Comparison of ENCODE assay signal across 2 cellular contexts in the genomic region with DNA sequence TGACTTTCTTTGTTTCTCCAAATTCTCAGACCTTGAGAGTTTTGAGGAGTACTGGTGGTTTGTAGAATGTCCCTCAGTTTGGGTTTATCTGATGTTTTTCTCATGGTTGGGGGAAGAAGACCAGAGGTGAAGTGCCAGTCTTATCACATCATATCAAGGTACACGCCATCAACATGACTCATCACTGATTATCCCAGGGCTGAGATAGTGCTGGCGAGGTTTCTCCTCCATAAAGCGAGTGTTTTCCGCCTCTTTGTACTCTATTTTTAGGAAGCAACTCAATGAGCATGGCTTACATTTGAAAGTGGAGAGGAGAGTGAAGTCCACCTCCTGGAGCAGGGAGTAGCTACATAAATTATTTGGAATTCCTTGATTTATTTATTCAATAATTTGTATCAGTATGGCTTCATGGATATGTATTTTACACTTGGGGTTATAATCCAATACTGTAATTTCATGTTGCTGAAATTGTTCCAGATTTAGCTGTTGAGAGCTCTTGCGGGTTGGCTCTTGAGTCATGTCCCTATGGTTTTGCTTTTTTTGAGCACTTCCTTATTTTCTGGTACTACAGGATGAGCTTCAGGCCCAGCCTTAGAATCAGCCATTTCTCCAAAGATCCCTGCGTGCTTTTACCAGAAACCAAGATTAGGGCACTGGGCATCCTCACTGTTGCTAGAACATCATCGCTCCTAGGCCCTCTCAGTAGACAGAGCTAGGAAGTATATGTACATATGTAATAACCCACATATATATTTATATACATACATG.
TF ChIP-seq lines count a peak whose summit lies in the region.

No MANE protein-coding gene starts in this region.

TF ChIP-seq in GM12891, 5 proteins besides CTCF, POLR2A, EP300 and RAD21 (continued from another document):
- no peak for TF ChIP-seq TAF1 (IDR thresholded peaks at IDR 0.05; ENCODE audit: low read depth, low read length)
- peak; percentile 70 for TF ChIP-seq SPI1 (IDR thresholded peaks at IDR 0.05; ENCODE audit: low read depth, low read length)

TF ChIP-seq in GM12878, 131 proteins besides CTCF, POLR2A, EP300 and RAD21 (continued from another document):
- TF ChIP-seq SREBF2 (IDR thresholded peaks at IDR 0.05; ENCODE audit: low read length), result no peak
- TF ChIP-seq SPI1 (IDR thresholded peaks at IDR 0.05; ENCODE audit: borderline replicate concordance, insufficient read depth, low read depth, low read length), result peak; percentile 58; the same call in 1 of the 2 replicates
- no peak for TF ChIP-seq IKZF2 (IDR thresholded peaks at IDR 0.05)
- no peak for TF ChIP-seq CEBPB (IDR thresholded peaks at IDR 0.05; ENCODE audit: borderline replicate concordance in 1 of 2, low read depth in 2 of 2, low read length in 2 of 2)
- TF ChIP-seq, protein P1, sequence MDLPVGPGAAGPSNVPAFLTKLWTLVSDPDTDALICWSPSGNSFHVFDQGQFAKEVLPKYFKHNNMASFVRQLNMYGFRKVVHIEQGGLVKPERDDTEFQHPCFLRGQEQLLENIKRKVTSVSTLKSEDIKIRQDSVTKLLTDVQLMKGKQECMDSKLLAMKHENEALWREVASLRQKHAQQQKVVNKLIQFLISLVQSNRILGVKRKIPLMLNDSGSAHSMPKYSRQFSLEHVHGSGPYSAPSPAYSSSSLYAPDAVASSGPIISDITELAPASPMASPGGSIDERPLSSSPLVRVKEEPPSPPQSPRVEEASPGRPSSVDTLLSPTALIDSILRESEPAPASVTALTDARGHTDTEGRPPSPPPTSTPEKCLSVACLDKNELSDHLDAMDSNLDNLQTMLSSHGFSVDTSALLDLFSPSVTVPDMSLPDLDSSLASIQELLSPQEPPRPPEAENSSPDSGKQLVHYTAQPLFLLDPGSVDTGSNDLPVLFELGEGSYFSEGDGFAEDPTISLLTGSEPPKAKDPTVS (IDR thresholded peaks at IDR 0.05; ENCODE audit: low read depth, low read length), result no peak
